In the genomic region with DNA sequence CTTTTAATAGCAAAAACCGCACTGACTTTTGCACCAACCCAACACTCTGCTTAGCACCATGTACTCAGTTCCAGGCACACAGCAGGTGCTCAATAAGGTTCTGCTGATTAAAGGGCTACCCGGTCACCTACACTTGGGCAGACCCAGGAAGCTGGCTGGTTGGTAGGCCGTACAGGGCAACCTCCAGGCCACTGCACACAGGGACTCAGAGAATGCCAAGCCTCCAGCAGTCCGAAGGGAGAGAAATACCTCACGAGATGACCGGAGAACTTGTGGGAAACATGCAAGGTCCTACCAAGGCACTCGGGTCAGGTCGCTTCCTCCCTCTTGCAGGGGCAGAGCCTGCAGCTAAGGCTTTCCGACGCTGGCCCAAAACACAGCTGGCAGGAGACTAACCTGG, we compare ENCODE assay signal across 12 cellular contexts.
DNase-seq lines count a peak whose midpoint lies in the region; ATAC-seq and TF ChIP-seq lines count a peak whose summit lies in the region.
"Had no signal": no experiment of that assay in that cellular context is flagged by ENCODE, and none has a peak within 500 bp of the region (broad histone marks: within the 10 kb centered on the region; RNA-seq: fewer than 3 reads in every experiment).

No MANE protein-coding gene starts in this region.

- peaks cover 42% of the 10 kb centered on the region for H3K4me1 Mint-ChIP-seq in chondrocyte (ENCODE audit: low read depth)

- no peak overlapping the region for H3K4me3 ChIP-seq in heart right ventricle
- H3K4me3 ChIP-seq in psoas muscle = no peak overlapping the region
- H3K4me3 ChIP-seq: BLaER1 treated with 17β-estradiol and CSF1 and Interleukin-3, amounts not matched to agents 10 nM and 100 nM had no signal

- no peak overlapping the region for H3K27ac Mint-ChIP-seq in chondrocyte (ENCODE audit: unreplicated experiment)
- H3K27ac Mint-ChIP-seq: CD4-positive, CD25-positive, alpha-beta regulatory T cell had no signal

- in situ Hi-C loops in G401 (cut with HindIII; ENCODE audit: low sequenced_read_pairs) = no loop called here

- no peaks in the 10 kb centered on the region for H3K27me3 Mint-ChIP-seq in chondrocyte (ENCODE audit: low read depth)
- H3K27me3 Mint-ChIP-seq: CD4-positive, CD25-positive, alpha-beta regulatory T cell had no signal

- peak overlapping the region in 9 of 10 donors; percentile 15 to 96 (median 86) for H3K27ac ChIP-seq in heart right ventricle
- H3K27ac ChIP-seq in cingulate gyrus (ENCODE audit: low read depth, low read length) = peak overlapping the region; percentile 80
- peak overlapping the region; percentile 94 for H3K27ac ChIP-seq in psoas muscle
- H3K27ac ChIP-seq in temporal lobe (ENCODE audit: low read depth, low read length) = peak overlapping the region; percentile 74
- H3K27ac ChIP-seq: BLaER1 treated with 17β-estradiol and CSF1 and Interleukin-3, amounts not matched to agents 10 nM and 100 nM had no signal

- ATAC-seq in heart right ventricle (no peak), left ventricle myocardium superior (no peak), psoas muscle (peak in 1 of 4 donors; percentile 4)

- 71 to 82% methylated on average over 10 of the region's 10 CpGs for WGBS in heart right ventricle, 2 donors
- 38 to 58% (median 43%) methylated on average over 10 of the region's 10 CpGs for whole genome bisulfite sequencing in psoas muscle, 3 donors

- H3K4me1 ChIP-seq in heart right ventricle (peaks cover 15 to 99% (median 79%) of the 10 kb centered on the region in 9 donors), psoas muscle (peaks cover 78% of the 10 kb centered on the region)

- intact Hi-C loops in heart right ventricle (cut with DNase I) = loop anchor here in 2 of 10 donors (10.0 kb wide), 2 partner anchors 70 to 110 kb away; partner anchors contain the start of gene MICAL3 (in 1 of the 2)
- intact Hi-C loops in left ventricle myocardium superior (cut with micrococcal nuclease) = no loop called here
- intact Hi-C loops in psoas muscle (cut with DNase I) = no loop called here

- no peaks in the 10 kb centered on the region for H3K36me3 ChIP-seq in heart right ventricle
- H3K36me3 ChIP-seq in psoas muscle (ENCODE audit: insufficient read depth in 1 of 2, low read depth in 1 of 2) = no peaks in the 10 kb centered on the region

- H3K9me3 Mint-ChIP-seq in chondrocyte (ENCODE audit: low read depth) = no peaks in the 10 kb centered on the region

- no peaks in the 10 kb centered on the region for H3K27me3 ChIP-seq in heart right ventricle
- H3K27me3 ChIP-seq in psoas muscle (ENCODE audit: insufficient read depth in 3 of 3, low read length in 2 of 3) = no peaks in the 10 kb centered on the region
- H3K27me3 ChIP-seq: BLaER1 treated with 17β-estradiol and CSF1 and Interleukin-3, amounts not matched to agents 10 nM and 100 nM had no signal

- H3K9me3 ChIP-seq in heart right ventricle (no peaks in the 10 kb centered on the region), psoas muscle (no peaks in the 10 kb centered on the region)

- no peak overlapping the region for H3K4me3 Mint-ChIP-seq in chondrocyte (ENCODE audit: unreplicated experiment)
- H3K4me3 Mint-ChIP-seq: CD4-positive, CD25-positive, alpha-beta regulatory T cell had no signal

- no peaks in the 10 kb centered on the region for H3K36me3 Mint-ChIP-seq in chondrocyte (ENCODE audit: low read depth)
- H3K36me3 Mint-ChIP-seq: CD4-positive, CD25-positive, alpha-beta regulatory T cell had no signal

- DNase-seq in heart right ventricle = no peak
- no peak for DNase-seq in left ventricle myocardium superior
- no peak for DNase-seq in psoas muscle
- DNase-seq in G401 (ENCODE audit: low spot score) = no peak
- DNase-seq in chondrocyte (ENCODE audit: low spot score) = no peak
- DNase-seq: ACHN; CD4-positive, CD25-positive, alpha-beta regulatory T cell; DMS53; H7 had no signal

- TF ChIP-seq CTCF in heart right ventricle (IDR thresholded peaks at IDR 0.05) = no peak
- no peak for TF ChIP-seq CTCF in psoas muscle (IDR thresholded peaks at IDR 0.05)
- no peak for TF ChIP-seq CTCF in chondrocyte (IDR thresholded peaks at IDR 0.05)
